ENCODE assay signal across 2 cellular contexts in genomic region chr17:57888311-57889216, GRCh38.
A peak's percentile ranks its signal among the peaks of the same experiment; 100 is the strongest.
TF ChIP-seq lines count a peak whose summit lies in the region.

No MANE protein-coding gene starts in this region.

TF ChIP-seq in SK-N-SH, 30 proteins besides CTCF, POLR2A, EP300 and RAD21 (continued from another document):
- peak; percentile 79; the same call in 1 of the 2 replicates for TF ChIP-seq REST (IDR thresholded peaks at IDR 0.05; ENCODE audit: low read depth, low read length)

TF ChIP-seq in SK-N-SH treated with all-trans-retinoic acid at 6 μM for 48 hours, 23 proteins besides CTCF, POLR2A, EP300 and RAD21 (continued from another document):
- TF ChIP-seq PATZ1 (CRISPR knock-in tag; IDR thresholded peaks at IDR 0.05; ENCODE audit: borderline replicate concordance) (no peak), CSRNP3 (CRISPR knock-in tag; IDR thresholded peaks at IDR 0.05) (no peak), CREB5 (CRISPR knock-in tag; IDR thresholded peaks at IDR 0.05; ENCODE audit: low read depth) (no peak), TSHZ2 (CRISPR knock-in tag; IDR thresholded peaks at IDR 0.05) (no peak), ESRRG (CRISPR knock-in tag; IDR thresholded peaks at IDR 0.05) (no peak), PPARA (CRISPR knock-in tag; IDR thresholded peaks at IDR 0.05; ENCODE audit: borderline replicate concordance) (no peak), ZNF70 (CRISPR knock-in tag; IDR thresholded peaks at IDR 0.05) (no peak), BACH2 (CRISPR knock-in tag; IDR thresholded peaks at IDR 0.05; ENCODE audit: borderline replicate concordance) (no peak), ZFP30 (CRISPR knock-in tag; IDR thresholded peaks at IDR 0.05) (no peak), GLIS3 (CRISPR knock-in tag; IDR thresholded peaks at IDR 0.05) (no peak), TOX (CRISPR knock-in tag; IDR thresholded peaks at IDR 0.05; ENCODE audit: borderline replicate concordance) (no peak), TCF4 (CRISPR knock-in tag; IDR thresholded peaks at IDR 0.05; ENCODE audit: borderline replicate concordance) (no peak), POU6F1 (CRISPR knock-in tag; IDR thresholded peaks at IDR 0.05; ENCODE audit: borderline replicate concordance, low read depth) (no peak), CSDC2 (CRISPR knock-in tag; IDR thresholded peaks at IDR 0.05) (no peak)
